Comparison of ENCODE assay signal across 2 cellular contexts in genomic region chr6:28777147-28777461, GRCh38.
TF ChIP-seq lines count a peak whose summit lies in the region.

No MANE protein-coding gene starts in this region.

TF ChIP-seq in GM23338, 12 proteins besides CTCF, POLR2A, EP300 and RAD21:
- TF ChIP-seq STAT1 (IDR thresholded peaks at IDR 0.05; ENCODE audit: unreplicated experiment), result no peak
- TF ChIP-seq ZNF462 (CRISPR knock-in tag; IDR thresholded peaks at IDR 0.05), result no peak
- no peak for TF ChIP-seq CREB1 (CRISPR knock-in tag; IDR thresholded peaks at IDR 0.05; ENCODE audit: low read depth)
- TF ChIP-seq REST (IDR thresholded peaks at IDR 0.05; ENCODE audit: unreplicated experiment), result no peak
- no peak for TF ChIP-seq ZNF331 (CRISPR knock-in tag; IDR thresholded peaks at IDR 0.05; ENCODE audit: low read depth)
- TF ChIP-seq ETS1 (IDR thresholded peaks at IDR 0.05), result no peak
- no peak for TF ChIP-seq JUNB (IDR thresholded peaks at IDR 0.05; ENCODE audit: unreplicated experiment)
- TF ChIP-seq ZNF114 (CRISPR knock-in tag; IDR thresholded peaks at IDR 0.05), result no peak
- no peak for TF ChIP-seq EZH2 (IDR thresholded peaks at IDR 0.05; ENCODE audit: low read depth, unreplicated experiment)
- TF ChIP-seq POLR2AphosphoS5 (IDR thresholded peaks at IDR 0.05; ENCODE audit: low read depth), result no peak

TF ChIP-seq in H1, 55 proteins besides CTCF, POLR2A, EP300 and RAD21:
- TF ChIP-seq MAX (IDR thresholded peaks at IDR 0.05) (no peak), YY1 (IDR thresholded peaks at IDR 0.05; ENCODE audit: low read depth, low read length) (no peak), BRCA1 (IDR thresholded peaks at IDR 0.05; ENCODE audit: low read depth, low read length) (no peak), CHD2 (IDR thresholded peaks at IDR 0.05; ENCODE audit: low read length) (no peak), MAFK (IDR thresholded peaks at IDR 0.05; ENCODE audit: low read depth, low read length) (no peak), TEAD4 (IDR thresholded peaks at IDR 0.05; ENCODE audit: low read depth, low read length) (no peak), FOSL1 (IDR thresholded peaks at IDR 0.05; ENCODE audit: insufficient read depth, low read depth, low read length) (no peak), EGR1 (IDR thresholded peaks at IDR 0.05; ENCODE audit: borderline replicate concordance, low read depth, low read length) (no peak), NRF1 (IDR thresholded peaks at IDR 0.05; ENCODE audit: low read depth, low read length) (no peak), ATF3 (IDR thresholded peaks at IDR 0.05; ENCODE audit: insufficient read depth, low read depth, low read length) (no peak), HDAC2 (IDR thresholded peaks at IDR 0.05; ENCODE audit: borderline replicate concordance in 1 of 2, low read depth in 2 of 2, low read length in 2 of 2) (no peak), POLR2AphosphoS5 (IDR thresholded peaks at IDR 0.05; ENCODE audit: low read depth, low read length) (no peak), CREB1 (IDR thresholded peaks at IDR 0.05) (no peak), TBP (IDR thresholded peaks at IDR 0.05; ENCODE audit: low read depth, low read length) (no peak), POU5F1 (IDR thresholded peaks at IDR 0.05; ENCODE audit: low read depth, low read length) (no peak), SIX5 (IDR thresholded peaks at IDR 0.05; ENCODE audit: low read depth, low read length) (no peak)
